In genomic region chr19:48745208-48745995, GRCh38 we compare ENCODE assay signal across 8 cellular contexts. TPM values are rescaled to one million over a fixed set of nuclear protein-coding genes. Genes with fewer than 3 reads are reported as not detected.
DNase-seq lines count a peak whose midpoint lies in the region; ATAC-seq and TF ChIP-seq lines count a peak whose summit lies in the region.

No MANE protein-coding gene starts in this region.

- peaks cover 27% of the 10 kb centered on the region for H3K27me3 Mint-ChIP-seq in activated T-cell treated with anti-CD3 and anti-CD28 coated beads, Interleukin-2, amount 50 U/mL, for 24 hours
- H3K27me3 Mint-ChIP-seq in activated CD4-positive, alpha-beta T cell treated with anti-CD3 and anti-CD28 coated beads for 36 hours: peaks cover 10% of the 10 kb centered on the region
- H3K27me3 Mint-ChIP-seq in endothelial cell (ENCODE audit: unreplicated experiment) (peaks cover 8% of the 10 kb centered on the region), nephron progenitor cell (ENCODE audit: low read depth, poor library complexity) (peaks cover 27% of the 10 kb centered on the region)

- TF ChIP-seq CTCF in endothelial cell (IDR thresholded peaks at IDR 0.05; ENCODE audit: unreplicated experiment): no peak
- no peak for TF ChIP-seq CTCF in nephron progenitor cell (IDR thresholded peaks at IDR 0.05)
- no peak for TF ChIP-seq CTCF in smooth muscle cell (IDR thresholded peaks at IDR 0.05; ENCODE audit: borderline replicate concordance, insufficient read depth, poor library complexity, severe bottlenecking)

- H3K27ac ChIP-seq in smooth muscle cell (ENCODE audit: low read depth): no peak overlapping the region

- no peak overlapping the region for H3K4me2 ChIP-seq in smooth muscle cell

- no peak overlapping the region for H3K4me3 Mint-ChIP-seq in activated T-cell treated with anti-CD3 and anti-CD28 coated beads, Interleukin-2, amount 50 U/mL, for 24 hours
- H3K4me3 Mint-ChIP-seq in activated CD4-positive, alpha-beta T cell treated with anti-CD3 and anti-CD28 coated beads for 36 hours: no peak overlapping the region
- H3K4me3 Mint-ChIP-seq in endothelial cell (ENCODE audit: unreplicated experiment): peak overlapping the region; percentile 71
- H3K4me3 Mint-ChIP-seq in nephron progenitor cell: no peak overlapping the region

- no peaks in the 10 kb centered on the region for H3K36me3 ChIP-seq in smooth muscle cell (ENCODE audit: low read depth)

- intact Hi-C loops in activated CD4-positive, alpha-beta T cell treated with anti-CD3 and anti-CD28 coated beads for 36 hours (cut with DNase I, micrococcal nuclease): loop anchor here in 1 of 2 experiments (1.0 to 5.0 kb wide), 2 partner anchors 50 to 233 kb away; partner anchors contain the start of gene LMTK3

- H3K4me1 Mint-ChIP-seq in activated T-cell treated with anti-CD3 and anti-CD28 coated beads, Interleukin-2, amount 50 U/mL, for 24 hours (ENCODE audit: low read depth): peaks cover 11% of the 10 kb centered on the region
- H3K4me1 Mint-ChIP-seq in activated CD4-positive, alpha-beta T cell treated with anti-CD3 and anti-CD28 coated beads for 36 hours: peaks cover 21% of the 10 kb centered on the region
- peaks cover 23% of the 10 kb centered on the region for H3K4me1 Mint-ChIP-seq in endothelial cell (ENCODE audit: unreplicated experiment)
- H3K4me1 Mint-ChIP-seq in nephron progenitor cell: peaks cover 24% of the 10 kb centered on the region

- H2AFZ ChIP-seq in smooth muscle cell (ENCODE audit: low read depth): no peak overlapping the region

- no peaks in the 10 kb centered on the region for H3K27me3 ChIP-seq in smooth muscle cell (ENCODE audit: low read depth)

- CTCF ChIA-PET in activated CD4-positive, alpha-beta T cell treated with anti-CD3 and anti-CD28 coated beads for 36 hours (lab: Charles Lee): interaction anchor here (0.6 kb wide), 1 partner anchor 99 kb away, joined by 3 read pairs; the partner anchor contains the start of gene CA11

- H3K9me3 Mint-ChIP-seq in activated T-cell treated with anti-CD3 and anti-CD28 coated beads, Interleukin-2, amount 50 U/mL, for 24 hours: no peaks in the 10 kb centered on the region
- H3K9me3 Mint-ChIP-seq in activated CD4-positive, alpha-beta T cell treated with anti-CD3 and anti-CD28 coated beads for 36 hours (ENCODE audit: low read depth): peaks cover 2% of the 10 kb centered on the region
- H3K9me3 Mint-ChIP-seq in endothelial cell (ENCODE audit: unreplicated experiment): no peaks in the 10 kb centered on the region
- H3K9me3 Mint-ChIP-seq in nephron progenitor cell: peaks cover 13% of the 10 kb centered on the region

- H3K79me2 ChIP-seq in smooth muscle cell (ENCODE audit: low read depth): no peaks in the 10 kb centered on the region

- H3K9me3 ChIP-seq in smooth muscle cell (replicated peaks; ENCODE audit: low read depth): no peaks in the 10 kb centered on the region

- peaks cover 3% of the 10 kb centered on the region for H3F3A ChIP-seq in smooth muscle cell (ENCODE audit: low read depth)

- H3K36me3 Mint-ChIP-seq in activated T-cell treated with anti-CD3 and anti-CD28 coated beads, Interleukin-2, amount 50 U/mL, for 24 hours (ENCODE audit: low read depth): no peaks in the 10 kb centered on the region
- no peaks in the 10 kb centered on the region for H3K36me3 Mint-ChIP-seq in activated CD4-positive, alpha-beta T cell treated with anti-CD3 and anti-CD28 coated beads for 36 hours (ENCODE audit: low read depth)
- H3K36me3 Mint-ChIP-seq in endothelial cell (ENCODE audit: low read depth, unreplicated experiment) (no peaks in the 10 kb centered on the region), nephron progenitor cell (ENCODE audit: low read depth) (no peaks in the 10 kb centered on the region)

- 66% methylated on average over 33 of the region's 33 CpGs for WGBS in smooth muscle cell (ENCODE audit: low lambda C conversion rate)

- DNase-seq in activated T-cell treated with anti-CD3 and anti-CD28 coated beads for 1 hour (ENCODE audit: low read depth): peak; percentile 22
- DNase-seq in activated T-cell treated with anti-CD3 and anti-CD28 coated beads, Interleukin-2, amount 50 U/mL, for 24 hours: no peak
- DNase-seq in NCI-H2227 treated with DMSO at 0.1 percent for 48 hours (lab: John Stamatoyannopoulos, UW): peak; percentile 28
- DNase-seq in activated CD4-positive, alpha-beta T cell treated with anti-CD3 and anti-CD28 coated beads for 36 hours: peak; percentile 76
- DNase-seq in endothelial cell (ENCODE audit: low spot score): peak; percentile 60
- DNase-seq in nephron progenitor cell: peak; percentile 56
- no peak for DNase-seq in smooth muscle cell (lab: John Stamatoyannopoulos, UW; ENCODE audit: unreplicated experiment)

- no peak overlapping the region for H3K9ac ChIP-seq in smooth muscle cell (ENCODE audit: low read depth)

- H3K27ac Mint-ChIP-seq in activated T-cell treated with anti-CD3 and anti-CD28 coated beads, Interleukin-2, amount 50 U/mL, for 24 hours: no peak overlapping the region
- H3K27ac Mint-ChIP-seq in activated CD4-positive, alpha-beta T cell treated with anti-CD3 and anti-CD28 coated beads for 36 hours: no peak overlapping the region
- H3K27ac Mint-ChIP-seq in endothelial cell (ENCODE audit: unreplicated experiment): peak overlapping the region; percentile 48
- no peak overlapping the region for H3K27ac Mint-ChIP-seq in nephron progenitor cell

- H3K4me1 ChIP-seq in smooth muscle cell (ENCODE audit: low read depth): no peaks in the 10 kb centered on the region

- ATAC-seq in activated CD4-positive, alpha-beta T cell treated with anti-CD3 and anti-CD28 coated beads for 36 hours: peak; percentile 78
- no peak for ATAC-seq in HG03571 (IDR thresholded peaks at IDR 0.05; ENCODE audit: unreplicated experiment)

- H4K20me1 ChIP-seq in smooth muscle cell (ENCODE audit: low read depth): no peaks in the 10 kb centered on the region

- H3K4me3 ChIP-seq in smooth muscle cell: no peak overlapping the region

- POLR2A ChIA-PET in activated CD4-positive, alpha-beta T cell treated with anti-CD3 and anti-CD28 coated beads for 36 hours (lab: Charles Lee): no interaction called here

RNA-seq across cellular contexts. Expression of gene IZUMO1, which starts 1.3 kb away (rescaled TPM):
- total RNA-seq in activated CD4-positive, alpha-beta T cell treated with anti-CD3 and anti-CD28 coated beads for 36 hours: not detected
- total RNA-seq in endothelial cell (ENCODE audit: unreplicated experiment) (3.3 TPM), smooth muscle cell (0.45 TPM in 1 of 2 replicates, not detected in the other)
- not detected in 2 replicates for polyA plus RNA-seq in smooth muscle cell

RNA-seq across cellular contexts. Expression of gene RASIP1, which starts 5.0 kb away (rescaled TPM):
- total RNA-seq in activated CD4-positive, alpha-beta T cell treated with anti-CD3 and anti-CD28 coated beads for 36 hours: under 1 TPM; 0.67 to 0.73 TPM
- total RNA-seq in endothelial cell (ENCODE audit: unreplicated experiment): 192 TPM
- total RNA-seq in smooth muscle cell: 0.27 and 0.81 TPM in 2 replicates
- polyA plus RNA-seq in smooth muscle cell: 2.7 and 3.5 TPM in 2 replicates

RNA-seq across cellular contexts. Expression of gene FUT1, which starts 7.0 kb away (rescaled TPM):
- under 1 TPM; 0.23 to 0.32 TPM for total RNA-seq in activated CD4-positive, alpha-beta T cell treated with anti-CD3 and anti-CD28 coated beads for 36 hours
- total RNA-seq in endothelial cell (ENCODE audit: unreplicated experiment) (5.7 TPM), smooth muscle cell (0.58 TPM in 2 replicates)
- 0.51 and 1.8 TPM in 2 replicates for polyA plus RNA-seq in smooth muscle cell

RNA-seq across cellular contexts. Expression of gene FGF21, which starts 9.9 kb away (rescaled TPM):
- total RNA-seq in activated CD4-positive, alpha-beta T cell treated with anti-CD3 and anti-CD28 coated beads for 36 hours: not detected
- not detected for total RNA-seq in endothelial cell (ENCODE audit: unreplicated experiment)
- not detected in 2 replicates for total RNA-seq in smooth muscle cell
- polyA plus RNA-seq in smooth muscle cell: not detected in 2 replicates

RNA-seq across cellular contexts. Expression of gene MAMSTR, which starts 25.9 kb away (rescaled TPM):
- under 1 TPM; 0.69 to 0.70 TPM for total RNA-seq in activated CD4-positive, alpha-beta T cell treated with anti-CD3 and anti-CD28 coated beads for 36 hours
- 1.5 TPM for total RNA-seq in endothelial cell (ENCODE audit: unreplicated experiment)
- total RNA-seq in smooth muscle cell: 0.22 and 0.58 TPM in 2 replicates
- polyA plus RNA-seq in smooth muscle cell: 3.2 and 3.9 TPM in 2 replicates

Comparison
In these comparisons a context has a peak if more than half of its experiments do, and no peak if none do; other contexts are left out.
1. DNase-seq: peak in activated T-cell treated with anti-CD3 and anti-CD28 coated beads for 1 hour (single experiment), NCI-H2227 treated with DMSO at 0.1 percent for 48 hours (single experiment), activated CD4-positive, alpha-beta T cell treated with anti-CD3 and anti-CD28 coated beads for 36 hours (single experiment), endothelial cell (single experiment) and nephron progenitor cell (single experiment); none in activated T-cell treated with anti-CD3 and anti-CD28 coated beads, Interleukin-2, amount 50 U/mL, for 24 hours (single experiment) and smooth muscle cell (single experiment).
2. RNA of gene RASIP1, which starts 5.0 kb away (total RNA-seq): 192 TPM in endothelial cell (single experiment); 0.27 to 0.81 TPM in smooth muscle cell and 0.67 to 0.73 TPM in activated CD4-positive, alpha-beta T cell treated with anti-CD3 and anti-CD28 coated beads for 36 hours; every median in the first group is over 100 times any median in the second.